11 cellular contexts compared by ENCODE assay signal in genomic region chr20:3670511-3670910, GRCh38. TPM values are rescaled to one million over a fixed set of nuclear protein-coding genes. Genes with fewer than 3 reads are reported as not detected.
DNase-seq lines count a peak whose midpoint lies in the region; ATAC-seq and TF ChIP-seq lines count a peak whose summit lies in the region.
"Had no signal": no experiment of that assay in that cellular context is flagged by ENCODE, and none has a peak within 500 bp of the region (broad histone marks: within the 10 kb centered on the region; RNA-seq: fewer than 3 reads in every experiment).

No MANE protein-coding gene starts in this region.

- H3K27ac ChIP-seq in heart left ventricle (peak overlapping the region in 1 of 12 donors; percentile 16), left ventricle myocardium inferior (replicated peaks) (no peak overlapping the region), RWPE2 (ENCODE audit: poor library complexity, severe bottlenecking) (no peak overlapping the region), foreskin keratinocyte (no peak overlapping the region)

- peak in 1 of 5 donors; percentile 40 for DNase-seq in heart left ventricle
- no peak for DNase-seq in left ventricle myocardium inferior
- no peak for DNase-seq in RWPE2 (ENCODE audit: low spot score)
- no peak for DNase-seq in foreskin keratinocyte
- DNase-seq in type B pancreatic cell (ENCODE audit: extremely low spot score, unreplicated experiment), result no peak
- no peak for DNase-seq in activated T-cell treated with anti-CD3 and anti-CD28 coated beads, Interleukin-2, amount 50 U/mL, for 4 hours
- no peak for DNase-seq in stimulated activated naive CD8-positive, alpha-beta T cell treated with anti-CD3 and anti-CD28 coated beads, Interleukin-15, Interleukin-2, amounts not matched to agents 100 U/mL and 50 U/mL, for 24 hours
- no peak for DNase-seq in SKM-1 (lab: John Stamatoyannopoulos, UW; ENCODE audit: unreplicated experiment)
- DNase-seq: activated CD8-positive, alpha-beta memory T cell treated with anti-CD3 and anti-CD28 coated beads for 24 hours had no signal

- H3K36me3 Mint-ChIP-seq in type B pancreatic cell, result no peaks in the 10 kb centered on the region
- no peaks in the 10 kb centered on the region for H3K36me3 Mint-ChIP-seq in activated T-cell treated with anti-CD3 and anti-CD28 coated beads, Interleukin-2, amount 50 U/mL, for 4 hours (ENCODE audit: insufficient read depth)

- TF ChIP-seq POLR2A in heart left ventricle (IDR thresholded peaks at IDR 0.05), result no peak

- no peak overlapping the region for H3K27ac Mint-ChIP-seq in type B pancreatic cell
- H3K27ac Mint-ChIP-seq: CD14-positive monocyte; T-helper 1 cell treated with Interleukin-12 subunit alpha and Interleukin-12 subunit beta and Interleukin-4 antibody, amounts not matched to agents 30 μg/mL and 1 μg/mL, for 36 hours had no signal

- H3K4me1 Mint-ChIP-seq in type B pancreatic cell (ENCODE audit: unreplicated experiment), result peaks cover 8% of the 10 kb centered on the region
- peaks cover 24% of the 10 kb centered on the region for H3K4me1 Mint-ChIP-seq in activated T-cell treated with anti-CD3 and anti-CD28 coated beads, Interleukin-2, amount 50 U/mL, for 4 hours (ENCODE audit: low read depth)

- no peaks in the 10 kb centered on the region for H3K9me3 Mint-ChIP-seq in type B pancreatic cell
- no peaks in the 10 kb centered on the region for H3K9me3 Mint-ChIP-seq in activated T-cell treated with anti-CD3 and anti-CD28 coated beads, Interleukin-2, amount 50 U/mL, for 4 hours
- H3K9me3 Mint-ChIP-seq: T-helper 1 cell treated with Interleukin-12 subunit alpha and Interleukin-12 subunit beta and Interleukin-4 antibody, amounts not matched to agents 30 μg/mL and 1 μg/mL, for 36 hours had no signal

- no peak overlapping the region for H3K4me3 ChIP-seq in heart left ventricle
- no peak overlapping the region for H3K4me3 ChIP-seq in left ventricle myocardium inferior
- H3K4me3 ChIP-seq in RWPE2 (ENCODE audit: severe bottlenecking), result no peak overlapping the region

- TF ChIP-seq CTCF in heart left ventricle (IDR thresholded peaks at IDR 0.05), result no peak
- TF ChIP-seq CTCF in left ventricle myocardium inferior (IDR thresholded peaks at IDR 0.05; ENCODE audit: borderline replicate concordance), result no peak
- TF ChIP-seq CTCF in RWPE2 (IDR thresholded peaks at IDR 0.05; ENCODE audit: poor library complexity, severe bottlenecking), result peak; percentile 18
- TF ChIP-seq CTCF in foreskin keratinocyte (conservative IDR thresholded peaks at IDR 0.05), result peak; percentile 25
- peak; percentile 41 for TF ChIP-seq CTCF in type B pancreatic cell (conservative IDR thresholded peaks at IDR 0.05)

- H3K9me3 ChIP-seq in heart left ventricle, result no peaks in the 10 kb centered on the region
- no peaks in the 10 kb centered on the region for H3K9me3 ChIP-seq in left ventricle myocardium inferior (replicated peaks)
- no peaks in the 10 kb centered on the region for H3K9me3 ChIP-seq in RWPE2 (ENCODE audit: severe bottlenecking)

- peak; percentile 2 to 50 (median 28) for ATAC-seq in heart left ventricle
- ATAC-seq in RWPE2 (ENCODE audit: low read depth), result peak; percentile 13; the same call in 1 of the 3 replicates
- ATAC-seq in foreskin keratinocyte, result no peak
- no peak for ATAC-seq in activated T-cell treated with anti-CD3 and anti-CD28 coated beads, Interleukin-2, amount 50 U/mL, for 4 hours
- ATAC-seq in stimulated activated naive CD8-positive, alpha-beta T cell treated with anti-CD3 and anti-CD28 coated beads, Interleukin-15, Interleukin-2, amounts not matched to agents 100 U/mL and 50 U/mL, for 24 hours, result no peak

- H3K4me3 Mint-ChIP-seq in type B pancreatic cell, result no peak overlapping the region
- H3K4me3 Mint-ChIP-seq in activated T-cell treated with anti-CD3 and anti-CD28 coated beads, Interleukin-2, amount 50 U/mL, for 4 hours, result no peak overlapping the region
- H3K4me3 Mint-ChIP-seq: T-helper 1 cell treated with Interleukin-12 subunit alpha and Interleukin-12 subunit beta and Interleukin-4 antibody, amounts not matched to agents 30 μg/mL and 1 μg/mL, for 36 hours had no signal

- H3K27me3 ChIP-seq in heart left ventricle (peaks cover 8 to 44% (median 36%) of the 10 kb centered on the region in 9 donors), left ventricle myocardium inferior (ENCODE audit: low read depth) (peaks cover 82% of the 10 kb centered on the region), RWPE2 (ENCODE audit: insufficient read depth, poor library complexity, severe bottlenecking) (peaks cover 43% of the 10 kb centered on the region), foreskin keratinocyte (peaks cover 74% of the 10 kb centered on the region)

- WGBS in heart left ventricle, 4 donors, result 50 to 79% (median 67%) methylated on average over 6 of the region's 6 CpGs

- H3K4me1 ChIP-seq in heart left ventricle (peaks cover 0 to 17% (median 2%) of the 10 kb centered on the region in 12 donors), left ventricle myocardium inferior (peaks cover 14% of the 10 kb centered on the region), RWPE2 (ENCODE audit: insufficient read depth, poor library complexity, severe bottlenecking) (no peaks in the 10 kb centered on the region), foreskin keratinocyte (no peaks in the 10 kb centered on the region)

- intact Hi-C loops in heart left ventricle (cut with DNase I), result loop anchor here in 3 of 10 donors (10.0 kb wide), 3 partner anchors 104 to 424 kb away; no protein-coding TSS in a partner anchor
- intact Hi-C loops in left ventricle myocardium inferior (cut with micrococcal nuclease), result no loop called here

- peaks cover 39% of the 10 kb centered on the region for H3K27me3 Mint-ChIP-seq in type B pancreatic cell
- peaks cover 52% of the 10 kb centered on the region for H3K27me3 Mint-ChIP-seq in activated T-cell treated with anti-CD3 and anti-CD28 coated beads, Interleukin-2, amount 50 U/mL, for 4 hours (ENCODE audit: low read depth)

- H3K36me3 ChIP-seq in heart left ventricle, result peaks cover 0 to 3% (median 0%) of the 10 kb centered on the region in 9 donors
- no peaks in the 10 kb centered on the region for H3K36me3 ChIP-seq in left ventricle myocardium inferior
- no peaks in the 10 kb centered on the region for H3K36me3 ChIP-seq in RWPE2 (ENCODE audit: low read depth)

RNA-seq across cellular contexts. Expression of gene GFRA4, which starts 7.3 kb away (rescaled TPM):
- not detected for total RNA-seq in heart left ventricle
- polyA plus RNA-seq in heart left ventricle, result not detected
- total RNA-seq in left ventricle myocardium inferior, result not detected
- not detected in 2 replicates for total RNA-seq in foreskin keratinocyte
- not detected in 2 replicates for polyA plus RNA-seq in foreskin keratinocyte
- total RNA-seq in type B pancreatic cell (ENCODE audit: low replicate concordance), result not detected in 2 replicates
- total RNA-seq in activated T-cell treated with anti-CD3 and anti-CD28 coated beads, Interleukin-2, amount 50 U/mL, for 4 hours, result not detected
- polyA plus RNA-seq: CD14-positive monocyte had no signal

RNA-seq across cellular contexts. Expression of gene ADAM33, which starts 11.3 kb away (rescaled TPM):
- total RNA-seq in heart left ventricle (10 to 100 TPM in 2 of 9 donors, 1 to 10 TPM in 7; 2.3 to 10.7 (median 3.5) TPM), left ventricle myocardium inferior (10.8 TPM), foreskin keratinocyte (not detected in 2 replicates), type B pancreatic cell (ENCODE audit: low replicate concordance) (0.29 and 8.2 TPM in 2 replicates)
- polyA plus RNA-seq in heart left ventricle (10 to 100 TPM in 1 of 2 donors, 1 to 10 TPM in 1; 3.2 to 21.2 TPM), foreskin keratinocyte (not detected in 2 replicates)
- not detected for total RNA-seq in activated T-cell treated with anti-CD3 and anti-CD28 coated beads, Interleukin-2, amount 50 U/mL, for 4 hours
- polyA plus RNA-seq: CD14-positive monocyte had no signal

RNA-seq across cellular contexts. Expression of gene SIGLEC1, which starts 41.9 kb away (rescaled TPM):
- 10 to 100 TPM in 2 of 9 donors, 1 to 10 TPM in 7; 1.5 to 51.9 (median 5.7) TPM for total RNA-seq in heart left ventricle
- 1 to 10 TPM; 1.9 to 6.1 TPM for polyA plus RNA-seq in heart left ventricle
- 6.4 TPM for total RNA-seq in left ventricle myocardium inferior
- not detected in 2 replicates for total RNA-seq in foreskin keratinocyte
- polyA plus RNA-seq in foreskin keratinocyte, result not detected in 2 replicates
- not detected in 2 replicates for total RNA-seq in type B pancreatic cell (ENCODE audit: low replicate concordance)
- under 1 TPM; 0.05 TPM for total RNA-seq in activated T-cell treated with anti-CD3 and anti-CD28 coated beads, Interleukin-2, amount 50 U/mL, for 4 hours

Comparison
In these comparisons a context has a peak if more than half of its experiments do, and no peak if none do; other contexts are left out.
1. ATAC-seq: peak in heart left ventricle (4 of 4) and RWPE2 (single experiment); none in foreskin keratinocyte (single experiment), activated T-cell treated with anti-CD3 and anti-CD28 coated beads, Interleukin-2, amount 50 U/mL, for 4 hours (0 of 2) and stimulated activated naive CD8-positive, alpha-beta T cell treated with anti-CD3 and anti-CD28 coated beads, Interleukin-15, Interleukin-2, amounts not matched to agents 100 U/mL and 50 U/mL, for 24 hours (single experiment).
2. CTCF ChIP-seq: peak in RWPE2 (single experiment), foreskin keratinocyte (single experiment) and type B pancreatic cell (single experiment); none in heart left ventricle (0 of 12) and left ventricle myocardium inferior (single experiment).